Comparison of ENCODE assay signal across 11 cellular contexts in the genomic region with DNA sequence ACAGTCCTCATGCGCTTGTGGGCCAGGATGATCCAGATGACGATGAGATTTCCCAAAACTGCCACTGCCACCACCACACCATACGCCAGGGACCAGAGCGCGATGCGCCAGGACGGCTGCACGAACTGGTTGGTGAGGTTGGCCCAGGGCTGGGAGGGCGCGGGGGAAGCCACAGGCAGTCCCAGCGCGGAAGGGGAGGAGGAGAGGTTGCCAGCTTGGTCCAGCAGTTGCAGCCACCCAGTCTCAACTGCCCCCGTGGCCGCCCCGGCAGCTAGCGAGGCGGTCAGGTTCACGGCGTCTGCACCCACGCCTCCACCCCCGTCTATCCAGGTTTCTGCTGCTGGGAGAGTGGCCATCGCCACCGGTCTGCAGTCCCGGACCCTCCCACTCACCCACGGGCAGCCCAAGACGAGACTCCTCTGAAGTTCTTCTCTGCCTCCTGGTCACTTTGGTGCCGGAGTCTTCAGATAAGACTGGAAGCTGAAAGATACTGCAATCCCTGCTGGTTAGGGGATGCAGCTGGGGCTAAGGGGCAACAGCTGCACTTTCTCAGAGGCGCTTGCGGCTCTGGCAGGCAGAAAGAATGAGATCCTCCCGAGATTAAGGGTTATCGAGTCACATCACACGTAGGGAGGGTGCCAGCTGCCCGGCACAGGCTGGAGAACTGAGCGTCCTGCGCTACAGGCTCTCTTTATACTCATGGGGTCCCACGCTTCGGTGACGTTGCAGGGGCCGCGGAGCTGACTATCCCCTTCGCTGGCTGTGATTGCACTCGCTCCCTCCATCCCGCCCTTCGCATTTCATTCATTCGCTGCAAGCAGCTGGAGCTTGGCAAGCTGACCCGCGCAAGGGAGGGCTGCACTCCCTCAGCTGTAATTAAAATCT. TPM values are rescaled to one million over a fixed set of nuclear protein-coding genes. Genes with fewer than 3 reads are reported as not detected.
A peak's percentile ranks its signal among the peaks of the same experiment; 100 is the strongest.
DNase-seq lines count a peak whose midpoint lies in the region; ATAC-seq and TF ChIP-seq lines count a peak whose summit lies in the region.
"Had no signal": no experiment of that assay in that cellular context is flagged by ENCODE, and none has a peak within 500 bp of the region (broad histone marks: within the 10 kb centered on the region; RNA-seq: fewer than 3 reads in every experiment).

Gene TACR3 (minus strand): TSS at position 666 of the 885 bp plus-strand sequence. CDS start 310 bp downstream, at position 356.

- H3K27ac Mint-ChIP-seq in activated naive CD4-positive, alpha-beta T cell treated with anti-CD3 and anti-CD28 coated beads, Interleukin-2, amount 10 ng/mL, durations not matched to agents 7 days and 5 days, result no peak within 1 kb of the TSS
- H3K27ac Mint-ChIP-seq: activated CD4-positive, alpha-beta T cell treated with anti-CD3 and anti-CD28 coated beads for 36 hours had no signal

- no peaks in the 10 kb centered on the region for H3K4me1 Mint-ChIP-seq in activated naive CD4-positive, alpha-beta T cell treated with anti-CD3 and anti-CD28 coated beads, Interleukin-2, amount 10 ng/mL, durations not matched to agents 7 days and 5 days
- H3K4me1 Mint-ChIP-seq: activated CD4-positive, alpha-beta T cell treated with anti-CD3 and anti-CD28 coated beads for 36 hours had no signal

- H3K27me3 ChIP-seq in SJCRH30 (no peaks in the 10 kb centered on the region), iPS-15b (ENCODE audit: control insufficient read depth, insufficient read depth, low read length) (peaks cover 37% of the 10 kb centered on the region)

- ATAC-seq in omental fat pad (ENCODE audit: low FRiP score), result no peak
- ATAC-seq: activated CD4-positive, alpha-beta T cell treated with anti-CD3 and anti-CD28 coated beads for 36 hours had no signal

- H3K4me3 Mint-ChIP-seq in activated naive CD4-positive, alpha-beta T cell treated with anti-CD3 and anti-CD28 coated beads, Interleukin-2, amount 10 ng/mL, durations not matched to agents 7 days and 5 days, result no peak within 1 kb of the TSS
- H3K4me3 Mint-ChIP-seq: activated CD4-positive, alpha-beta T cell treated with anti-CD3 and anti-CD28 coated beads for 36 hours had no signal

- H3K36me3 ChIP-seq in ES-I3 (ENCODE audit: insufficient read depth, low read length) (no peaks in the 10 kb centered on the region), SJCRH30 (no peaks in the 10 kb centered on the region), iPS-15b (ENCODE audit: control insufficient read depth, insufficient read depth, low read length) (no peaks in the 10 kb centered on the region)

- CTCF ChIA-PET in activated naive CD4-positive, alpha-beta T cell treated with anti-CD3 and anti-CD28 coated beads, Interleukin-2, amount 10 ng/mL, durations not matched to agents 7 days and 5 days (lab: Charles Lee), result no interaction called here

- DNase-seq in SJCRH30, result peak; percentile 89 to 92
- no peak for DNase-seq in retinal pigment epithelial cell (ENCODE audit: low read depth)
- no peak for DNase-seq in activated naive CD4-positive, alpha-beta T cell treated with anti-CD3 and anti-CD28 coated beads, Interleukin-2, amount 10 ng/mL, durations not matched to agents 7 days and 5 days
- no peak for DNase-seq in epidermal melanocyte (ENCODE audit: insufficient read length, low spot score)
- no peak for DNase-seq in omental fat pad (ENCODE audit: low spot score)
- DNase-seq in activated CD4-positive, CD25-positive, alpha-beta regulatory T cell (lab: John Stamatoyannopoulos, UW), result no peak
- DNase-seq: activated CD4-positive, alpha-beta T cell treated with anti-CD3 and anti-CD28 coated beads for 36 hours had no signal

- no peaks in the 10 kb centered on the region for H3K4me1 ChIP-seq in ES-I3 (ENCODE audit: insufficient read depth, low read length)
- H3K4me1 ChIP-seq in SJCRH30, result peaks cover 7% of the 10 kb centered on the region; the same call in 1 of the 2 replicates
- peaks cover 6% of the 10 kb centered on the region for H3K4me1 ChIP-seq in iPS-15b (ENCODE audit: control insufficient read depth, insufficient read depth, low read length)

- H3K9me3 ChIP-seq in ES-I3 (ENCODE audit: control insufficient read depth, insufficient read depth, low read length), result no peaks in the 10 kb centered on the region
- no peaks in the 10 kb centered on the region for H3K9me3 ChIP-seq in SJCRH30 (replicated peaks)
- H3K9me3 ChIP-seq in iPS-15b (ENCODE audit: control insufficient read depth, insufficient read depth, low read length), result no peaks in the 10 kb centered on the region

- no peaks in the 10 kb centered on the region for H3K9me3 Mint-ChIP-seq in activated naive CD4-positive, alpha-beta T cell treated with anti-CD3 and anti-CD28 coated beads, Interleukin-2, amount 10 ng/mL, durations not matched to agents 7 days and 5 days

- TF ChIP-seq CTCF in retinal pigment epithelial cell (conservative IDR thresholded peaks at IDR 0.05; ENCODE audit: low read depth, low read length) (no peak), omental fat pad (IDR thresholded peaks at IDR 0.05) (no peak)

- H3K27me3 Mint-ChIP-seq in activated naive CD4-positive, alpha-beta T cell treated with anti-CD3 and anti-CD28 coated beads, Interleukin-2, amount 10 ng/mL, durations not matched to agents 7 days and 5 days, result peaks cover 18% of the 10 kb centered on the region

- H3K27ac ChIP-seq in SJCRH30, result peak within 1 kb of the TSS; percentile 62
- H3K27ac ChIP-seq: KMS-11, skin epidermis had no signal

- peak within 1 kb of the TSS; percentile 49; the same call in 1 of the 2 replicates for H3K9ac ChIP-seq in ES-I3 (ENCODE audit: low read depth, low read length)
- H3K9ac ChIP-seq in iPS-15b (ENCODE audit: low read depth, low read length), result peak within 1 kb of the TSS; percentile 61
- H3K9ac ChIP-seq: KMS-11 had no signal

- H3K4me3 ChIP-seq in SJCRH30 (peak within 1 kb of the TSS; percentile 57), iPS-15b (ENCODE audit: low read depth, low read length) (peak within 1 kb of the TSS; percentile 96), retinal pigment epithelial cell (ENCODE audit: low read length) (peak within 1 kb of the TSS; percentile 57)

- H3K36me3 Mint-ChIP-seq in activated naive CD4-positive, alpha-beta T cell treated with anti-CD3 and anti-CD28 coated beads, Interleukin-2, amount 10 ng/mL, durations not matched to agents 7 days and 5 days, result no peaks in the 10 kb centered on the region

RNA-seq across cellular contexts. Expression of gene TACR3, which starts in this region (rescaled TPM):
- 5.3 and 5.9 TPM in 2 replicates for total RNA-seq in SJCRH30 (2014; rRNA removed; shearing (Covaris generic))
- total RNA-seq in omental fat pad, result not detected
- total RNA-seq: activated CD4-positive, alpha-beta T cell treated with anti-CD3 and anti-CD28 coated beads for 36 hours had no signal

Comparison
In these comparisons a context has a peak if more than half of its experiments do, and no peak if none do; other contexts are left out.
1. DNase-seq: peak in SJCRH30 (2 of 2); none in retinal pigment epithelial cell (single experiment), activated naive CD4-positive, alpha-beta T cell treated with anti-CD3 and anti-CD28 coated beads, Interleukin-2, amount 10 ng/mL, durations not matched to agents 7 days and 5 days (single experiment), epidermal melanocyte (single experiment), omental fat pad (single experiment) and activated CD4-positive, CD25-positive, alpha-beta regulatory T cell (0 of 4).
2. Peak in every context shown above with its lines, with median percentiles within 50 percentile points of each other: H3K4me3 ChIP-seq.